In the genomic region with DNA sequence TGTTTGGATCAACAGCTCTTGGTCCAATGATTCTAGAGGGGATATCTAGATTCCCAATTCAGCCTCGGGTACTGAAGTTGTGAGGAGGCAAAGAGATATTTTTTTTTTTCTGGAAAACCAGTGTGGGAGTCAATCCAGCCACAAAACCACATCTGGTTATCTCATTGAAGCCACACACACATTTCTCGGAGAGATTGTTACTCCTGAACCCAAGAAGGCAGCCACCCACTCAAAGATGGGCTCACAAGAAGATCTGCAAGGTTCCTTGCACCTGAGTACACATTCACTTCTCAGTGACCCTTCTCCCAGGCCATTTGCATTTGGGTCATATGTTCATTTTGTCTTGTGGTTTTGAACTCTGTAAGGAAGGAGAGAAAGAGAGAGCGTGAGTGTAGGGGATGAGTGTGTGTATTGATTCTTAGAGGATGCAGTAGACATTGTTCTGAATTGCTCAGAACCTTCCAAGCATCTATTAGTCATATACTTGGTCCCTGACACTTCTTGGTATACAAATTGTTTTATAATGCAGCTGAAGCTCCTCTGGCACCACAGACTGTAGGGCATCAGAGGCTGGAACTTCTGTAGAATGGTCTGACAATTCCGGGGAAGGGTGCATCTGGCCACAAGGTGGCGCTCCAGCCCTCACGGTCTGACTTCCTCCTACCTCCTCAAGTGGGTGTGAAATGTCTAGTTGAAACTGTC, we compare ENCODE assay signal across 8 cellular contexts. TPM values are rescaled to one million over a fixed set of nuclear protein-coding genes. Genes with fewer than 3 reads are reported as not detected.
A peak's percentile ranks its signal among the peaks of the same experiment; 100 is the strongest.
DNase-seq lines count a peak whose midpoint lies in the region; ATAC-seq and TF ChIP-seq lines count a peak whose summit lies in the region.

No MANE protein-coding gene starts in this region.

- CTCF ChIA-PET in Calu3 (lab: Charles Lee) (interaction anchor here (0.5 to 3.2 kb wide), 7 partner anchors 13 to 311 kb away, joined by 3 to 19 read pairs (median 4); no protein-coding TSS in a partner anchor), PC-9 (lab: Charles Lee) (interaction anchor here (0.6 to 1.5 kb wide), 8 partner anchors 9 to 1958 kb away, joined by 3 to 15 read pairs (median 3); a partner anchor contains a TSS)

- TF ChIP-seq POLR2A in esophagus squamous epithelium (IDR thresholded peaks at IDR 0.05) = no peak

- H3K79me2 ChIP-seq in PC-9 (ENCODE audit: low read depth) = 0 out of 2 replicates have a peak, but pooled peaks cover 10% of the 10 kb centered on the region

- no peak overlapping the region for H3K27ac Mint-ChIP-seq in Calu3 (ENCODE audit: unreplicated experiment)
- H3K27ac Mint-ChIP-seq in activated T-cell treated with anti-CD3 and anti-CD28 coated beads, Interleukin-2, amount 50 U/mL, for 24 hours = peak overlapping the region; percentile 30
- peak overlapping the region in 1 of 2 donors; percentile 23 for H3K27ac Mint-ChIP-seq in natural killer cell treated with Interleukin-12 subunit alpha and Interleukin-12 subunit beta and Interleukin-15 and Interleukin-18, amount 100 ng/mL, for 72 hours

- no peak overlapping the region for H3K4me2 ChIP-seq in PC-9

- POLR2A ChIA-PET in PC-9 (lab: Charles Lee; ENCODE audit: unreplicated experiment) = interaction anchor here (0.6 to 1.2 kb wide), 3 partner anchors 20 to 33 kb away, joined by 4 to 9 read pairs (median 5); no protein-coding TSS in a partner anchor

- peaks cover 86% of the 10 kb centered on the region for H4K20me1 ChIP-seq in PC-9 (ENCODE audit: insufficient read depth)

- no peaks in the 10 kb centered on the region for H3K27me3 ChIP-seq in PC-9 (ENCODE audit: insufficient read depth, low read depth)
- no peaks in the 10 kb centered on the region for H3K27me3 ChIP-seq in esophagus squamous epithelium

- H3K36me3 ChIP-seq in PC-9 (ENCODE audit: low read depth) = peaks cover 63% of the 10 kb centered on the region
- H3K36me3 ChIP-seq in esophagus squamous epithelium = peaks cover 0 to 39% (median 9%) of the 10 kb centered on the region in 3 donors

- H2AFZ ChIP-seq in PC-9 = no peak overlapping the region

- H3K9me2 ChIP-seq in PC-9 (ENCODE audit: insufficient read depth) = no peaks in the 10 kb centered on the region

- BruUV-seq in Calu3 (replicated peaks; lab: Mats Ljungman, UMichigan) (no TSS peak), PC-9 (replicated peaks; lab: Mats Ljungman, UMichigan) (no TSS peak)

- H3K4me3 ChIP-seq in PC-9 = no peak overlapping the region
- no peak overlapping the region for H3K4me3 ChIP-seq in esophagus squamous epithelium

- H3K4me1 ChIP-seq in PC-9 (replicated peaks; ENCODE audit: insufficient read depth) (no peaks in the 10 kb centered on the region), esophagus squamous epithelium (no peaks in the 10 kb centered on the region)

- H3K9me3 ChIP-seq in PC-9 (ENCODE audit: insufficient read depth, low read depth) (no peaks in the 10 kb centered on the region), esophagus squamous epithelium (no peaks in the 10 kb centered on the region)

- no peaks in the 10 kb centered on the region for H3K9me3 Mint-ChIP-seq in Calu3 (ENCODE audit: low read depth, unreplicated experiment)
- no peaks in the 10 kb centered on the region for H3K9me3 Mint-ChIP-seq in activated T-cell treated with anti-CD3 and anti-CD28 coated beads, Interleukin-2, amount 50 U/mL, for 24 hours
- no peaks in the 10 kb centered on the region for H3K9me3 Mint-ChIP-seq in natural killer cell treated with Interleukin-12 subunit alpha and Interleukin-12 subunit beta and Interleukin-15 and Interleukin-18, amount 100 ng/mL, for 72 hours

- H3K27me3 Mint-ChIP-seq in Calu3 (ENCODE audit: unreplicated experiment) = no peaks in the 10 kb centered on the region
- H3K27me3 Mint-ChIP-seq in activated T-cell treated with anti-CD3 and anti-CD28 coated beads, Interleukin-2, amount 50 U/mL, for 24 hours = peaks cover 9% of the 10 kb centered on the region
- peaks cover 0 to 9% of the 10 kb centered on the region in 2 donors for H3K27me3 Mint-ChIP-seq in natural killer cell treated with Interleukin-12 subunit alpha and Interleukin-12 subunit beta and Interleukin-15 and Interleukin-18, amount 100 ng/mL, for 72 hours

- no peak overlapping the region for H3K4me3 Mint-ChIP-seq in Calu3 (ENCODE audit: low read depth, unreplicated experiment)
- peak overlapping the region; percentile 41 for H3K4me3 Mint-ChIP-seq in activated T-cell treated with anti-CD3 and anti-CD28 coated beads, Interleukin-2, amount 50 U/mL, for 24 hours
- peak overlapping the region; percentile 61 for H3K4me3 Mint-ChIP-seq in natural killer cell treated with Interleukin-12 subunit alpha and Interleukin-12 subunit beta and Interleukin-15 and Interleukin-18, amount 100 ng/mL, for 72 hours

- ATAC-seq in GM21390 (IDR thresholded peaks at IDR 0.05; ENCODE audit: unreplicated experiment) = peak; percentile 86
- ATAC-seq in natural killer cell treated with Interleukin-12 subunit alpha and Interleukin-12 subunit beta and Interleukin-15 and Interleukin-18, amount 100 ng/mL, for 72 hours = peak; percentile 87 to 92

- intact Hi-C loops in Calu3 (cut with micrococcal nuclease; ENCODE audit: unreplicated experiment) = no loop called here
- intact Hi-C loops in PC-9 (cut with micrococcal nuclease; ENCODE audit: unreplicated experiment) = loop anchor here (2.0 kb wide), 1 partner anchor 34 kb away; no protein-coding TSS in a partner anchor
- intact Hi-C loops in esophagus squamous epithelium (cut with DNase I) = no loop called here

- WGBS in esophagus squamous epithelium, 2 donors = 38 to 57% methylated on average over 5 to 6 of the region's 6 CpGs

- H3K27ac ChIP-seq in PC-9 = no peak overlapping the region
- no peak overlapping the region for H3K27ac ChIP-seq in esophagus squamous epithelium

- DNase-seq in Calu3 (peak; percentile 91), HuH-7.5 (ENCODE audit: low spot score) (peak; percentile 38), PC-9 (peak; percentile 59 to 81), esophagus squamous epithelium (lab: John Stamatoyannopoulos, UW) (no peak)
- peak; percentile 90 for DNase-seq in activated T-cell treated with anti-CD3 and anti-CD28 coated beads, Interleukin-2, amount 50 U/mL, for 24 hours
- DNase-seq in natural killer cell treated with Interleukin-12 subunit alpha and Interleukin-12 subunit beta and Interleukin-15 and Interleukin-18, amount 100 ng/mL, for 72 hours (ENCODE audit: low spot score) = peak; percentile 90
- DNase-seq in stimulated activated naive CD4-positive, alpha-beta T cell (lab: John Stamatoyannopoulos, UW) = peak; percentile 45 to 82 (median 67)

- H3F3A ChIP-seq in PC-9 (ENCODE audit: insufficient read depth, low read depth) = peaks cover 93% of the 10 kb centered on the region

- peak; percentile 99 for TF ChIP-seq CTCF in Calu3 (IDR thresholded peaks at IDR 0.05; ENCODE audit: unreplicated experiment)
- TF ChIP-seq CTCF in PC-9 (conservative IDR thresholded peaks at IDR 0.05) = peak; percentile 98
- peak; percentile 61 to 85 (median 81) for TF ChIP-seq CTCF in esophagus squamous epithelium (IDR thresholded peaks at IDR 0.05)

- peaks cover 9% of the 10 kb centered on the region for H3K4me1 Mint-ChIP-seq in Calu3 (ENCODE audit: low read depth, unreplicated experiment)
- peaks cover 23% of the 10 kb centered on the region for H3K4me1 Mint-ChIP-seq in activated T-cell treated with anti-CD3 and anti-CD28 coated beads, Interleukin-2, amount 50 U/mL, for 24 hours (ENCODE audit: low read depth)
- peaks cover 8 to 18% of the 10 kb centered on the region in 2 donors for H3K4me1 Mint-ChIP-seq in natural killer cell treated with Interleukin-12 subunit alpha and Interleukin-12 subunit beta and Interleukin-15 and Interleukin-18, amount 100 ng/mL, for 72 hours (ENCODE audit: low read depth in 2 of 2)

- H3K36me3 Mint-ChIP-seq in Calu3 (ENCODE audit: insufficient read depth, unreplicated experiment) = peaks cover 18% of the 10 kb centered on the region
- H3K36me3 Mint-ChIP-seq in activated T-cell treated with anti-CD3 and anti-CD28 coated beads, Interleukin-2, amount 50 U/mL, for 24 hours (ENCODE audit: low read depth) = no peaks in the 10 kb centered on the region
- no peaks in the 10 kb centered on the region for H3K36me3 Mint-ChIP-seq in natural killer cell treated with Interleukin-12 subunit alpha and Interleukin-12 subunit beta and Interleukin-15 and Interleukin-18, amount 100 ng/mL, for 72 hours

RNA-seq across cellular contexts. Expression of a gene that starts 39.3 kb away (rescaled TPM):
- total RNA-seq in Calu3 (2022) (212 and 238 TPM in 2 replicates), PC-9 (2021) (117 and 158 TPM in 2 replicates), esophagus squamous epithelium (100 to 1,000 TPM in 3 of 4 donors, 10 to 100 TPM in 1; 83.3 to 396 (median 171) TPM)
- 100 to 1,000 TPM; 266 to 286 TPM for total RNA-seq in natural killer cell treated with Interleukin-12 subunit alpha and Interleukin-12 subunit beta and Interleukin-15 and Interleukin-18, amount 100 ng/mL, for 72 hours
